In the genomic region with DNA sequence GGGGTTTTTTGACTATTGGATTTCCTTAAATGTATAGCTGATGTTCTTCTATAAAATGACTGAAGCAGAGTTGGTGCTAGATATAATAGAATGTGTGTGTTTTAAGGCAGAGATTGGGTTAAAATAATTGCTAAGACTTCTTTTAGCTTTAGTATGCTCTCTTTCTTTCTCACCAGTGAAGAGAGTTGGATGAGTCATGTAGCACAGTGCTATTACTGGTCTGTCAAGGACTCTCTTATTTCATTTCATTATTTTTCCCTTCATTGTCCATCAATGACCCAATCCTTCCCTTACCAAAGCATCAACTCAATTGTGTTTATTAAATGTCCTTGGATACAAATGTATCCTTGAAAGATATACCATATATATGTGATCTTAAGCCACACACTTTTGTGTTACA, we compare ENCODE assay signal across 33 cellular contexts.
DNase-seq lines count a peak whose midpoint lies in the region; ATAC-seq and TF ChIP-seq lines count a peak whose summit lies in the region.
"Had no signal": no experiment of that assay in that cellular context is flagged by ENCODE, and none has a peak within 500 bp of the region (broad histone marks: within the 10 kb centered on the region; RNA-seq: fewer than 3 reads in every experiment).

No MANE protein-coding gene starts in this region.

- no peaks in the 10 kb centered on the region for H3K27me3 Mint-ChIP-seq in stimulated activated memory B cell treated with anti-CD40 and anti-IgM and Interleukin-4, amounts not matched to agents 10 μg/mL and 1 μg/mL and 100 μg/mL, for 72 hours
- H3K27me3 Mint-ChIP-seq: activated CD4-positive, alpha-beta T cell treated with anti-CD3 and anti-CD28 coated beads for 36 hours; CD8-positive, alpha-beta memory T cell; central memory CD8-positive, alpha-beta T cell had no signal

- H3K36me3 ChIP-seq in RWPE2 (ENCODE audit: low read depth) = no peaks in the 10 kb centered on the region
- H3K36me3 ChIP-seq: esophagus muscularis mucosa, MG63, pancreas, thoracic aorta had no signal

- no peaks in the 10 kb centered on the region for H3K4me1 ChIP-seq in RWPE2 (ENCODE audit: insufficient read depth, poor library complexity, severe bottlenecking)
- H3K4me1 ChIP-seq: pancreas had no signal

- H3K27ac Mint-ChIP-seq in stimulated activated memory B cell treated with anti-CD40 and anti-IgM and Interleukin-4, amounts not matched to agents 10 μg/mL and 1 μg/mL and 100 μg/mL, for 72 hours = no peak overlapping the region
- H3K27ac Mint-ChIP-seq: activated CD4-positive, alpha-beta T cell treated with anti-CD3 and anti-CD28 coated beads for 36 hours; activated CD8-positive, alpha-beta T cell treated with anti-CD3 and anti-CD28 coated beads, Interleukin-2, amount 10 ng/mL, durations not matched to agents 7 days and 5 days; CD8-positive, alpha-beta memory T cell; endodermal cell; immature natural killer cell had no signal

- no peak overlapping the region for H3K4me3 Mint-ChIP-seq in stimulated activated memory B cell treated with anti-CD40 and anti-IgM and Interleukin-4, amounts not matched to agents 10 μg/mL and 1 μg/mL and 100 μg/mL, for 72 hours
- H3K4me3 Mint-ChIP-seq: activated CD4-positive, alpha-beta T cell treated with anti-CD3 and anti-CD28 coated beads for 36 hours; activated CD8-positive, alpha-beta T cell treated with anti-CD3 and anti-CD28 coated beads, Interleukin-2, amount 10 ng/mL, durations not matched to agents 7 days and 5 days; CD8-positive, alpha-beta memory T cell; central memory CD8-positive, alpha-beta T cell; endodermal cell; immature natural killer cell had no signal

- H3K9me3 Mint-ChIP-seq in stimulated activated memory B cell treated with anti-CD40 and anti-IgM and Interleukin-4, amounts not matched to agents 10 μg/mL and 1 μg/mL and 100 μg/mL, for 72 hours = no peaks in the 10 kb centered on the region
- H3K9me3 Mint-ChIP-seq: CD8-positive, alpha-beta memory T cell; endodermal cell had no signal

- H3K4me3 ChIP-seq in AG10803 (ENCODE audit: low read length) (no peak overlapping the region), RWPE2 (ENCODE audit: severe bottlenecking) (no peak overlapping the region), choroid plexus epithelial cell (ENCODE audit: low read depth, low read length) (no peak overlapping the region)
- H3K4me3 ChIP-seq: esophagus muscularis mucosa, MG63, pancreas, PC-9, thoracic aorta had no signal

- DNase-seq in AG10803 (ENCODE audit: low read depth) (peak; percentile 12), RWPE2 (ENCODE audit: low spot score) (no peak), choroid plexus epithelial cell (ENCODE audit: low read depth) (peak; percentile 53), myocyte (ENCODE audit: low read depth) (peak; percentile 13), midbrain (lab: John Stamatoyannopoulos, UW) (no peak), GDM1 (lab: John Stamatoyannopoulos, UW) (no peak)
- DNase-seq: activated CD4-positive, alpha-beta T cell treated with anti-CD3 and anti-CD28 coated beads for 36 hours; activated CD8-positive, alpha-beta T cell treated with anti-CD3 and anti-CD28 coated beads, Interleukin-2, amount 10 ng/mL, durations not matched to agents 7 days and 5 days; activated naive CD4-positive, alpha-beta T cell treated with anti-CD3 and anti-CD28 coated beads, Interleukin-2, amount 50 U/mL, for 16 hours; CD8-positive, alpha-beta memory T cell; dermis blood vessel endothelial cell; DMS 273 treated with DMSO at 0.1 percent for 48 hours; endodermal cell; hypothalamus; immature natural killer cell; KG1; left colon; MG63; NCI-H1417; NCI-H2029 treated with DMSO at 0.1 percent for 48 hours; NCI-H226; NCI-H526 treated with DMSO at 0.1 percent for 48 hours; pancreas; PC-9; Right ventricle myocardium superior; small intestine; stimulated activated naive CD8-positive, alpha-beta T cell treated with anti-CD3 and anti-CD28 coated beads, Interleukin-15, Interleukin-2, amounts not matched to agents 100 U/mL and 50 U/mL, for 24 hours had no signal

- no peaks in the 10 kb centered on the region for H3K4me1 Mint-ChIP-seq in stimulated activated memory B cell treated with anti-CD40 and anti-IgM and Interleukin-4, amounts not matched to agents 10 μg/mL and 1 μg/mL and 100 μg/mL, for 72 hours
- H3K4me1 Mint-ChIP-seq: activated CD4-positive, alpha-beta T cell treated with anti-CD3 and anti-CD28 coated beads for 36 hours; CD8-positive, alpha-beta memory T cell; central memory CD8-positive, alpha-beta T cell; endodermal cell; immature natural killer cell had no signal

- TF ChIP-seq CTCF in AG10803 (conservative IDR thresholded peaks at IDR 0.05; ENCODE audit: low read length) (no peak), RWPE2 (IDR thresholded peaks at IDR 0.05; ENCODE audit: poor library complexity, severe bottlenecking) (no peak), choroid plexus epithelial cell (conservative IDR thresholded peaks at IDR 0.05; ENCODE audit: low read depth, low read length) (no peak)

- ATAC-seq in RWPE2 (ENCODE audit: low read depth) = 0 out of 3 replicates have a peak, but pooled peaks have one; percentile 31
- no peak for ATAC-seq in stimulated activated memory B cell treated with anti-CD40 and anti-IgM and Interleukin-4, amounts not matched to agents 10 μg/mL and 1 μg/mL and 100 μg/mL, for 72 hours
- ATAC-seq: activated CD4-positive, alpha-beta T cell treated with anti-CD3 and anti-CD28 coated beads for 36 hours; activated CD8-positive, alpha-beta T cell treated with anti-CD3 and anti-CD28 coated beads, Interleukin-2, amount 10 ng/mL, durations not matched to agents 7 days and 5 days; HCT116; left colon; pancreas; stimulated activated naive CD8-positive, alpha-beta T cell treated with anti-CD3 and anti-CD28 coated beads, Interleukin-15, Interleukin-2, amounts not matched to agents 100 U/mL and 50 U/mL, for 24 hours had no signal

- no peaks in the 10 kb centered on the region for H3K27me3 ChIP-seq in RWPE2 (ENCODE audit: insufficient read depth, poor library complexity, severe bottlenecking)
- H3K27me3 ChIP-seq: esophagus muscularis mucosa, MG63, pancreas had no signal

- H3K27ac ChIP-seq in RWPE2 (ENCODE audit: poor library complexity, severe bottlenecking) = no peak overlapping the region
- H3K27ac ChIP-seq: esophagus muscularis mucosa, pancreas, PC-9, thoracic aorta, VCaP had no signal

- H3K9me3 ChIP-seq in RWPE2 (ENCODE audit: severe bottlenecking) = no peaks in the 10 kb centered on the region
- H3K9me3 ChIP-seq: esophagus muscularis mucosa, MG63, pancreas, thoracic aorta had no signal

- H3K36me3 Mint-ChIP-seq in stimulated activated memory B cell treated with anti-CD40 and anti-IgM and Interleukin-4, amounts not matched to agents 10 μg/mL and 1 μg/mL and 100 μg/mL, for 72 hours = no peaks in the 10 kb centered on the region
- H3K36me3 Mint-ChIP-seq: CD8-positive, alpha-beta memory T cell; immature natural killer cell had no signal

Comparison
In these comparisons a context has a peak if more than half of its experiments do, and no peak if none do; other contexts are left out.
1. DNase-seq: peak in AG10803 (single experiment), choroid plexus epithelial cell (single experiment) and myocyte (single experiment); none in RWPE2 (single experiment), midbrain (single experiment) and GDM1 (single experiment).